Comparison of ENCODE assay signal across 21 cellular contexts in the genomic region with DNA sequence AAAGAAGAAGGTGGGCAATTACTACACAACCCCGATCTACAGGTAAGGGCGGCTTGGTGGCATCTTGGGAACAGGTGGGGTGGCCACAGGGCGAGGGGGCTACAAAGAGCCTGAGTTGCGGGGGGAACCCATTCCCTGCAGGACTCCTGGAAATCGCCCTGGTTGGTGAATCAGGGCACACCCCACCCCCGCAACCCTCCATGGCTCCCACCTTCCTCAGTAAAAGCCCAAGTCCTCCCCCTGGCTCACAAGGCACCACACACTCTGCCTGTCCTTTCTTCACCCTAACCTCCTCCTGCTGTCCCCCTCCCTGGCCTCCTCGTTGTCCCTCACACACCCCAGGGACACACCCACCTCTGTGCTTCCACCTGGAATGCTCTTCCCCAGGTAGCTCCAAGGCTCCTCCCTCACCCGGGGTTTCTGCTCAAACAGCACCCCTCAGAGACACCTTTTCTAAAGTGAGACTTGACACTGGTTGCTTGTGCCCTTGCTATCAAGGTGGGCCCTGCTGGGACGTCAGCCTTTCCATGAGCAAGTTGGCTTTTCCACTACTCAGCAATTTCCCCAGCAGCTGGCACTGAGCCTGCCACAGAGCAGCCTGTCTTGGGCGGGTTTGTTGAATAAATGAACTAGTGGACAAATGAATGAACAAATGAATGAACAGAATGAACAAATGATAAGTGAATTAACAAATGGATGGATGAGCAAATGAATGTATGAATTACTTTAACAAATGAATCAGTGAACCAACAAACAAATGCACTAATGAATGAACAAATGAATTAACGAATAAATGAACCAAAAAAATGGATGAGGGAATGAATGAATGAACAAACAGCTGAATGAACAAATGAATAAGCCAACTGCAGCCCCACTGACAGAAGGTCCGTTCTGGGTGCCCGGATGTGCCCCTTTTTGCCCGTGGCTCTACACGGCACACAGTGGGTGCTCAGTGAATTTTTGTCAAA. TPM values are rescaled to one million over a fixed set of nuclear protein-coding genes. Genes with fewer than 3 reads are reported as not detected.
DNase-seq lines count a peak whose midpoint lies in the region; ATAC-seq, FAIRE-seq and TF ChIP-seq lines count a peak whose summit lies in the region.
"Had no signal": no experiment of that assay in that cellular context is flagged by ENCODE, and none has a peak within 500 bp of the region (broad histone marks: within the 10 kb centered on the region; RNA-seq: fewer than 3 reads in every experiment).

No MANE protein-coding gene starts in this region.

- peaks cover 55% of the 10 kb centered on the region for H3K36me3 Mint-ChIP-seq in stimulated activated naive CD8-positive, alpha-beta T cell treated with anti-CD3 and anti-CD28 coated beads, Interleukin-15, Interleukin-2, amounts not matched to agents 100 ng/mL and 50 ng/mL, for 24 hours (ENCODE audit: low read depth)

- intact Hi-C loops in mucosa of descending colon (cut with DNase I, micrococcal nuclease): no loop called here

- H3K36me3 ChIP-seq in bronchial epithelial cell (ENCODE audit: control insufficient read depth, insufficient read depth, low read length) (peaks cover 36% of the 10 kb centered on the region), mucosa of descending colon (ENCODE audit: low read depth) (no peaks in the 10 kb centered on the region)

- DNase-seq in stimulated activated naive CD8-positive, alpha-beta T cell treated with anti-CD3 and anti-CD28 coated beads, Interleukin-15, Interleukin-2, amounts not matched to agents 100 U/mL and 50 U/mL, for 24 hours: no peak
- DNase-seq in bronchial epithelial cell (ENCODE audit: low read depth) (no peak), mucosa of descending colon (no peak), NCI-H524 (lab: John Stamatoyannopoulos, UW) (no peak), amygdala (lab: John Stamatoyannopoulos, UW) (no peak), NCI-H2196 (lab: John Stamatoyannopoulos, UW; ENCODE audit: unreplicated experiment) (no peak)
- DNase-seq: CD4-positive, CD25-positive, alpha-beta regulatory T cell; DMS53; KG1; MG63; NCI-H1105 treated with DMSO at 0.1 percent for 48 hours; NCI-H146; NCI-H1930; NCI-H2107; NCI-H446 treated with DMSO at 0.1 percent for 48 hours; NCI-H526 treated with DMSO at 0.1 percent for 48 hours; SHP77 treated with DMSO at 0.1 percent for 48 hours had no signal

- H3K27me3 ChIP-seq in bronchial epithelial cell (ENCODE audit: control insufficient read depth, insufficient read depth, low read length): no peaks in the 10 kb centered on the region
- H3K27me3 ChIP-seq: BLaER1, MG63 had no signal

- peak overlapping the region; percentile 40 for H3K27ac Mint-ChIP-seq in stimulated activated naive CD8-positive, alpha-beta T cell treated with anti-CD3 and anti-CD28 coated beads, Interleukin-15, Interleukin-2, amounts not matched to agents 100 ng/mL and 50 ng/mL, for 24 hours
- H3K27ac Mint-ChIP-seq: GM23338 had no signal

- H3K4me3 Mint-ChIP-seq in stimulated activated naive CD8-positive, alpha-beta T cell treated with anti-CD3 and anti-CD28 coated beads, Interleukin-15, Interleukin-2, amounts not matched to agents 100 ng/mL and 50 ng/mL, for 24 hours: no peak overlapping the region
- H3K4me3 Mint-ChIP-seq: GM23338 had no signal

- H3K4me3 ChIP-seq in bronchial epithelial cell (ENCODE audit: low read depth, low read length) (no peak overlapping the region), mucosa of descending colon (no peak overlapping the region)
- H3K4me3 ChIP-seq: BLaER1, GM23338, MG63 had no signal

- H3K4me1 ChIP-seq in mucosa of descending colon (ENCODE audit: low read depth): no peaks in the 10 kb centered on the region
- H3K4me1 ChIP-seq: BLaER1 had no signal

- H3K9me3 ChIP-seq in mucosa of descending colon: no peaks in the 10 kb centered on the region
- H3K9me3 ChIP-seq: BLaER1, MG63 had no signal

- ATAC-seq in stimulated activated naive CD8-positive, alpha-beta T cell treated with anti-CD3 and anti-CD28 coated beads, Interleukin-15, Interleukin-2, amounts not matched to agents 100 U/mL and 50 U/mL, for 24 hours: no peak
- peak; percentile 12 for ATAC-seq in mucosa of descending colon
- ATAC-seq: GM23338, HCT116 had no signal

- no peaks in the 10 kb centered on the region for H3K27me3 Mint-ChIP-seq in stimulated activated naive CD8-positive, alpha-beta T cell treated with anti-CD3 and anti-CD28 coated beads, Interleukin-15, Interleukin-2, amounts not matched to agents 100 ng/mL and 50 ng/mL, for 24 hours
- H3K27me3 Mint-ChIP-seq: CD4-positive, CD25-positive, alpha-beta regulatory T cell had no signal

- H3K4me1 Mint-ChIP-seq in stimulated activated naive CD8-positive, alpha-beta T cell treated with anti-CD3 and anti-CD28 coated beads, Interleukin-15, Interleukin-2, amounts not matched to agents 100 ng/mL and 50 ng/mL, for 24 hours (ENCODE audit: low read depth): no peaks in the 10 kb centered on the region
- H3K4me1 Mint-ChIP-seq: GM23338 had no signal

- TF ChIP-seq CTCF in bronchial epithelial cell (IDR thresholded peaks at IDR 0.05; ENCODE audit: insufficient read depth, low read length, severe bottlenecking) (no peak), mucosa of descending colon (IDR thresholded peaks at IDR 0.05) (no peak)

- H3K9me3 Mint-ChIP-seq in stimulated activated naive CD8-positive, alpha-beta T cell treated with anti-CD3 and anti-CD28 coated beads, Interleukin-15, Interleukin-2, amounts not matched to agents 100 ng/mL and 50 ng/mL, for 24 hours: no peaks in the 10 kb centered on the region
- H3K9me3 Mint-ChIP-seq: CD4-positive, CD25-positive, alpha-beta regulatory T cell; GM23338 had no signal

- FAIRE-seq in bronchial epithelial cell (lab: Jason Lieb, UNC): peak; percentile 72

RNA-seq across cellular contexts. Expression of a gene that starts 6.2 kb away (rescaled TPM):
- total RNA-seq in bronchial epithelial cell (16.6 and 27.9 TPM in 2 replicates), mucosa of descending colon (10 to 100 TPM; 24.2 to 32.4 (median 28.7) TPM)

RNA-seq across cellular contexts. Expression of a gene that starts 16.2 kb away (rescaled TPM):
- total RNA-seq in bronchial epithelial cell (45.8 and 55.5 TPM in 2 replicates), mucosa of descending colon (10 to 100 TPM; 47.8 to 49.5 (median 49.3) TPM)

RNA-seq across cellular contexts. Expression of a gene that starts 37.2 kb away (rescaled TPM):
- total RNA-seq in bronchial epithelial cell: 3.2 and 5.1 TPM in 2 replicates
- total RNA-seq in mucosa of descending colon: 1 to 10 TPM; 4.1 to 4.6 (median 4.1) TPM
